8 cellular contexts compared by ENCODE assay signal in the genomic region with DNA sequence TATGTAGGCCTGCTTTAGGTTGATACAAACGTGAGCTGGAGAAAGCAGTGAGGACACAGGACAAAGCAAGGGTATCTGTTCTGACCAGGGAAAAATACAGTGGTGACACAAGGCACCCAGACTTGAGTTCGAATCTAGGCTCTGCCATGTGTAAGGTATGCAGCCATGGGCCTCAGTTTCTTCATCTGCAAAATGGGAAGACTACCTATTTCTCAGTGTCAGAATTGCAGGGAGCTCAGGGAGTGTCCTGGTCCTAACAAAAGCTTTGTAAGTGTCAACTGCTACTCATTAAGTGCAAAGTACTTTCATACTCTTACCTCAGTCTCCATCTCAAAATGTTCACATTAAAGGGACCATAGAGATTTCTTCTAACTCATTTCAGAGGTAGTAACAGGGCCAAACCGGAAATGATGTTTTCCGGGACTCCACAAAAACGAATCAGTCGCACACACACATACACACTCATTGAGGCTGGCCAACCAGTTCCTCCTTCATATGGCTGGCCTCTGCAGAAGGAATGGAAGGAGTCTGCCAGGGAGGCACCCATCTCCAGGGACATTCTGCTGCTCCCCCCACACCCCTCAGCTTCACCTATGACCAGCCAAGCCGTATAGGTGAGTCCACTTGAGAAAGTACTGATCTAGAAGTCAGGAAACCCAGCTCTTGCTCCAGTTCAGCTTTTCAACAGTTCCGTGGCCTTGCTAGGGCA. TPM values are rescaled to one million over a fixed set of nuclear protein-coding genes. Genes with fewer than 3 reads are reported as not detected.
DNase-seq lines count a peak whose midpoint lies in the region; ATAC-seq, FAIRE-seq and TF ChIP-seq lines count a peak whose summit lies in the region.

No MANE protein-coding gene starts in this region.

- peak overlapping the region; percentile 40 for H3K27ac ChIP-seq in rectal smooth muscle tissue (ENCODE audit: low read depth, low read length)

- no peaks in the 10 kb centered on the region for H3K27me3 ChIP-seq in rectal smooth muscle tissue (ENCODE audit: control insufficient read depth, insufficient read depth, low read length)

- no peak for TF ChIP-seq CTCF in choroid plexus epithelial cell (conservative IDR thresholded peaks at IDR 0.05; ENCODE audit: low read depth, low read length)

- ATAC-seq in HG03159 (IDR thresholded peaks at IDR 0.05; ENCODE audit: unreplicated experiment) = no peak

- no peak for TF ChIP-seq POLR2A in GM12892 (IDR thresholded peaks at IDR 0.05; ENCODE audit: low read depth, low read length)

- H3K36me3 ChIP-seq in rectal smooth muscle tissue (ENCODE audit: control insufficient read depth, insufficient read depth, low read length) = peaks cover 2% of the 10 kb centered on the region

- no peak overlapping the region for H3K4me3 ChIP-seq in choroid plexus epithelial cell (ENCODE audit: low read depth, low read length)
- peak overlapping the region; percentile 16 for H3K4me3 ChIP-seq in rectal smooth muscle tissue (ENCODE audit: low read length)

- DNase-seq in GM12892 (ENCODE audit: insufficient read length) = no peak
- DNase-seq in Kasumi-1 (lab: John Stamatoyannopoulos, UW) = peak; percentile 83 to 88
- DNase-seq in choroid plexus epithelial cell (ENCODE audit: low read depth) = peak; percentile 33
- DNase-seq in D341Med (ENCODE audit: low spot score) = no peak
- DNase-seq in RKO (ENCODE audit: low spot score) = no peak
- no peak for DNase-seq in cortex of kidney (lab: John Stamatoyannopoulos, UW)

- peak; percentile 64 for FAIRE-seq in GM12892 (lab: Jason Lieb, UNC)

- H3K9ac ChIP-seq in rectal smooth muscle tissue (ENCODE audit: low read length) = no peak overlapping the region

- H3K4me1 ChIP-seq in rectal smooth muscle tissue (ENCODE audit: control insufficient read depth, insufficient read depth, low read length) = peaks cover 83% of the 10 kb centered on the region

RNA-seq across cellular contexts. Expression of gene CTDSP2, which starts 7.8 kb away (rescaled TPM):
- 44.9 TPM for polyA plus RNA-seq in GM12892 (2012; ENCODE audit: missing spikeins)

RNA-seq across cellular contexts. Expression of gene AVIL, which starts 20.2 kb away (rescaled TPM):
- polyA plus RNA-seq in GM12892 (2012; ENCODE audit: missing spikeins) = 2.1 TPM

RNA-seq across cellular contexts. Expression of gene TSFM, which starts 56.2 kb away (rescaled TPM):
- 47.5 TPM for polyA plus RNA-seq in GM12892 (2012; ENCODE audit: missing spikeins)

Comparison
In these comparisons a context has a peak if more than half of its experiments do, and no peak if none do; other contexts are left out.
1. DNase-seq: peak in Kasumi-1 (2 of 2) and choroid plexus epithelial cell (single experiment); none in GM12892 (single experiment), D341Med (single experiment), RKO (single experiment) and cortex of kidney (single experiment).